Comparison of ENCODE assay signal across 8 cellular contexts in the genomic region with DNA sequence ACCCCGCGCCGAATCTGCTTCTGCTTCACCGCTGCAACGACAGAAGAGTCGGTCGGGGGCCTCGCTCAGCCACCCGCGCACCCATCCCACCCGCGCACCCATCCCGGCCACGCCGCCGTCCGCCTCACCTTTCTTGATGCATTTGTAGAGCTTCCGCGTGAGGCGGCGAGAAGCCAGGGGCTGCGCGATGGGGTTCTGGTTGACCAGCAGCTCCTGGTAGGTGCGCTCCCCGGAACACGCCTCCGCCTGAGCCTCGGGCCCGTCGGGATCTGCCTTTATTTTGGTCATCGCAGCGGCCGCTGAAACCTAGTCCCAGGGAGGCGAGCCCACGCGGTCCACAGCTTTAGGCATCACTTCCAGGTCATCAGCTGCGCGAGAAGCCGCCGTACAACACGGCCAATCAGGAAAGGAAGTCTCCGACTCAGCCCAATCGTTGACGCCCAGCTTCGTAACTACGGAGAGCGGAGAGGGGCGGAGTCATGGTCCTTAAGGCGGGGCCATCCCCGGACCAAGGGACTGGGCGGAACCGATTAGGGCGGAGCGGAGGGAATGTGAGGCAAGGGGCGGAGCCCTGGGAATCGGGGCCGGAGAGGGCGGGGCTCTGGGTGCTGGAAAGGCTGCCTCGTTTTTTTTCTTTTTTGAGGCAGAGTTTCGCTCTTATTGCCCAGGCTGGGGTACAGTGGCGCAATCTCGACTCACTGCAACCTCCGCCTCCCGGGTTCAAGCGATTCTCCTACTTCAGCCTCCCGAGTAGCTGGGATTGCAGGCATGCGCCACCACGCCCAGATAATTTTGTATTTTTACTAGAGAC. TPM values are rescaled to one million over a fixed set of nuclear protein-coding genes. Genes with fewer than 3 reads are reported as not detected.
DNase-seq lines count a peak whose midpoint lies in the region; ATAC-seq and TF ChIP-seq lines count a peak whose summit lies in the region.

A gene (minus strand): TSS at position 356 of the 811 bp plus-strand sequence. CDS start 68 bp downstream, at position 288.

- H3K9me2 ChIP-seq in SU-DHL-6 (replicated peaks; ENCODE audit: insufficient read depth, low read length) = no peaks in the 10 kb centered on the region

- ATAC-seq in HG02678 (IDR thresholded peaks at IDR 0.05; ENCODE audit: unreplicated experiment) (peak; percentile 98), Right ventricle myocardium inferior (peak; percentile 100)
- ATAC-seq in activated naive CD8-positive, alpha-beta T cell treated with anti-CD3 and anti-CD28 coated beads, Interleukin-2, amount 10 ng/mL, durations not matched to agents 7 days and 5 days (ENCODE audit: low read depth) = peak; percentile 94

- H3K4me2 ChIP-seq in SU-DHL-6 (ENCODE audit: low read depth, low read length, poor library complexity, severe bottlenecking) = peak within 1 kb of the TSS; percentile 71

- H3K4me1 Mint-ChIP-seq in activated naive CD8-positive, alpha-beta T cell treated with anti-CD3 and anti-CD28 coated beads, Interleukin-2, amount 10 ng/mL, durations not matched to agents 7 days and 5 days = peaks cover 37% of the 10 kb centered on the region

- peak; percentile 64 for TF ChIP-seq POLR2A in GM10847 (IDR thresholded peaks at IDR 0.05; ENCODE audit: extremely low read depth, insufficient read length)
- no peak for TF ChIP-seq POLR2A in ovary (IDR thresholded peaks at IDR 0.05)
- peak in 1 of 2 donors; percentile 41 for TF ChIP-seq POLR2A in thyroid gland (IDR thresholded peaks at IDR 0.05)

- H3F3A ChIP-seq in SU-DHL-6 (ENCODE audit: insufficient read depth) = peaks cover 14% of the 10 kb centered on the region; the same call in 1 of the 2 replicates

- H3K9ac ChIP-seq in SU-DHL-6 (ENCODE audit: low read length) = peak within 1 kb of the TSS; percentile 88

- no peaks in the 10 kb centered on the region for H3K27me3 ChIP-seq in SU-DHL-6 (ENCODE audit: low read length)
- H3K27me3 ChIP-seq in ovary = no peaks in the 10 kb centered on the region
- H3K27me3 ChIP-seq in thyroid gland = no peaks in the 10 kb centered on the region

- H3K9me3 ChIP-seq in SU-DHL-6 (ENCODE audit: insufficient read depth, low read length) (no peaks in the 10 kb centered on the region), ovary (no peaks in the 10 kb centered on the region), thyroid gland (no peaks in the 10 kb centered on the region)

- H3K9me3 Mint-ChIP-seq in activated naive CD8-positive, alpha-beta T cell treated with anti-CD3 and anti-CD28 coated beads, Interleukin-2, amount 10 ng/mL, durations not matched to agents 7 days and 5 days = no peaks in the 10 kb centered on the region

- H2AFZ ChIP-seq in SU-DHL-6 (ENCODE audit: low read depth, low read length, severe bottlenecking) = peak within 1 kb of the TSS; percentile 54

- no peaks in the 10 kb centered on the region for H4K20me1 ChIP-seq in SU-DHL-6 (ENCODE audit: low read depth, low read length)

- WGBS in ovary, 3 donors = 1 to 2% (median 2%) methylated on average over 64 to 68 of the region's 68 CpGs
- 4 to 5% methylated on average over 46 to 51 of the region's 68 CpGs for WGBS in thyroid gland, 2 donors

- TF ChIP-seq CTCF in SU-DHL-6 (IDR thresholded peaks at IDR 0.05; ENCODE audit: insufficient read depth, low read length, poor library complexity, severe bottlenecking) = no peak
- TF ChIP-seq CTCF in ovary (IDR thresholded peaks at IDR 0.05) = no peak
- no peak for TF ChIP-seq CTCF in thyroid gland (IDR thresholded peaks at IDR 0.05)

- peaks cover 10% of the 10 kb centered on the region for H3K79me2 ChIP-seq in SU-DHL-6 (ENCODE audit: insufficient read depth, low read length)

- peaks cover 13% of the 10 kb centered on the region for H3K36me3 Mint-ChIP-seq in activated naive CD8-positive, alpha-beta T cell treated with anti-CD3 and anti-CD28 coated beads, Interleukin-2, amount 10 ng/mL, durations not matched to agents 7 days and 5 days

- no peaks in the 10 kb centered on the region for H3K36me3 ChIP-seq in SU-DHL-6 (ENCODE audit: low read length)
- H3K36me3 ChIP-seq in ovary = no peaks in the 10 kb centered on the region
- H3K36me3 ChIP-seq in thyroid gland = peaks cover 12 to 18% of the 10 kb centered on the region in 2 donors

- peak; percentile 80 for TF ChIP-seq EP300 in ovary (IDR thresholded peaks at IDR 0.05)

- DNase-seq in NCI-H128 (lab: John Stamatoyannopoulos, UW; ENCODE audit: unreplicated experiment) (peak; percentile 92), Right ventricle myocardium inferior (ENCODE audit: missing footprints) (peak; percentile 99), ovary (peak; percentile 98 to 100 (median 99)), thyroid gland (peak; percentile 98)
- peak; percentile 98 for DNase-seq in activated naive CD8-positive, alpha-beta T cell treated with anti-CD3 and anti-CD28 coated beads, Interleukin-2, amount 10 ng/mL, durations not matched to agents 7 days and 5 days

- peak within 1 kb of the TSS; percentile 20 for H3K27ac ChIP-seq in SU-DHL-6 (ENCODE audit: low read depth, low read length)
- H3K27ac ChIP-seq in ovary = peak within 1 kb of the TSS in 1 of 2 donors; percentile 51
- peak within 1 kb of the TSS in 2 of 3 donors; percentile 1 to 56 for H3K27ac ChIP-seq in thyroid gland

- no peaks in the 10 kb centered on the region for H3K27me3 Mint-ChIP-seq in activated naive CD8-positive, alpha-beta T cell treated with anti-CD3 and anti-CD28 coated beads, Interleukin-2, amount 10 ng/mL, durations not matched to agents 7 days and 5 days

- peak within 1 kb of the TSS; percentile 96 for H3K4me3 Mint-ChIP-seq in activated naive CD8-positive, alpha-beta T cell treated with anti-CD3 and anti-CD28 coated beads, Interleukin-2, amount 10 ng/mL, durations not matched to agents 7 days and 5 days

- POLR2A ChIA-PET in activated naive CD8-positive, alpha-beta T cell treated with anti-CD3 and anti-CD28 coated beads, Interleukin-2, amount 10 ng/mL, durations not matched to agents 7 days and 5 days (lab: Charles Lee) = interaction anchor here (0.8 to 1.6 kb wide), 7 partner anchors 10 to 652 kb away, joined by 3 to 12 read pairs (median 4); a partner anchor contains a TSS

- H3K4me3 ChIP-seq in SU-DHL-6 (ENCODE audit: insufficient read depth, low read length, poor library complexity, severe bottlenecking) (peak within 1 kb of the TSS; percentile 95), ovary (peak within 1 kb of the TSS; percentile 69), thyroid gland (replicated peaks in 1 of 3) (peak within 1 kb of the TSS; percentile 53 to 87 (median 84))

- peaks cover 8% of the 10 kb centered on the region for H3K4me1 ChIP-seq in ovary (ENCODE audit: insufficient read depth)
- peaks cover 8 to 10% of the 10 kb centered on the region in 2 donors for H3K4me1 ChIP-seq in thyroid gland

- H3K27ac Mint-ChIP-seq in activated naive CD8-positive, alpha-beta T cell treated with anti-CD3 and anti-CD28 coated beads, Interleukin-2, amount 10 ng/mL, durations not matched to agents 7 days and 5 days = peak within 1 kb of the TSS; percentile 91

- intact Hi-C loops in Right ventricle myocardium inferior (cut with DNase I) (no loop called here), ovary (cut with DNase I) (no loop called here), thyroid gland (cut with DNase I) (no loop called here)

RNA-seq across cellular contexts. Expression of the gene that starts here (rescaled TPM):
- 100 to 1,000 TPM; 113 to 124 TPM for total RNA-seq in activated naive CD8-positive, alpha-beta T cell treated with anti-CD3 and anti-CD28 coated beads, Interleukin-2, amount 10 ng/mL, durations not matched to agents 7 days and 5 days
- total RNA-seq in Right ventricle myocardium inferior = 79.8 TPM
- 100 to 1,000 TPM in 6 of 7 donors, 10 to 100 TPM in 1; 78.4 to 174 (median 115) TPM for total RNA-seq in ovary
- 100 to 1,000 TPM in 1 of 2 donors, 10 to 100 TPM in 1; 50.1 to 148 TPM for polyA plus RNA-seq in ovary
- total RNA-seq in thyroid gland = 100 to 1,000 TPM; 109 to 257 (median 177) TPM
